Comparison of ENCODE assay signal across 10 cellular contexts in genomic region chr17:77771998-77772397, GRCh38.
"Had no signal": no experiment of that assay in that cellular context is flagged by ENCODE, and none has a peak within 500 bp of the region (broad histone marks: within the 10 kb centered on the region; RNA-seq: fewer than 3 reads in every experiment).

No MANE protein-coding gene starts in this region.

- FAIRE-seq: endometrium had no signal

- H3K9me3 Mint-ChIP-seq: activated CD4-positive, alpha-beta memory T cell treated with anti-CD3 and anti-CD28 coated beads for 36 hours; activated T-cell treated with anti-CD3 and anti-CD28 coated beads, Interleukin-2, amount 50 U/mL, for 72 hours had no signal

- H3K27ac Mint-ChIP-seq: activated CD4-positive, alpha-beta memory T cell treated with anti-CD3 and anti-CD28 coated beads for 36 hours; activated T-cell treated with anti-CD3 and anti-CD28 coated beads, Interleukin-2, amount 50 U/mL, for 72 hours had no signal

- H3K36me3 ChIP-seq: gastroesophageal sphincter, heart right ventricle, ovary, stomach, thoracic aorta, upper lobe of right lung had no signal

- H3K27me3 Mint-ChIP-seq: activated CD4-positive, alpha-beta memory T cell treated with anti-CD3 and anti-CD28 coated beads for 36 hours had no signal

- H3K27ac ChIP-seq: gastroesophageal sphincter, ovary, stomach, thoracic aorta, upper lobe of right lung had no signal

- H3K9me3 ChIP-seq: gastroesophageal sphincter, heart right ventricle, ovary, stomach, thoracic aorta, upper lobe of right lung had no signal

- H3K27me3 ChIP-seq: gastroesophageal sphincter, heart right ventricle, ovary, stomach, upper lobe of right lung had no signal

- H3K4me3 ChIP-seq: gastroesophageal sphincter, heart right ventricle, ovary, stomach, thoracic aorta, upper lobe of right lung had no signal

- DNase-seq: anterior cingulate cortex, ovary had no signal

- H3K4me3 Mint-ChIP-seq: activated CD4-positive, alpha-beta memory T cell treated with anti-CD3 and anti-CD28 coated beads for 36 hours; activated T-cell treated with anti-CD3 and anti-CD28 coated beads, Interleukin-2, amount 50 U/mL, for 72 hours had no signal

- H3K36me3 Mint-ChIP-seq: activated CD4-positive, alpha-beta memory T cell treated with anti-CD3 and anti-CD28 coated beads for 36 hours had no signal

- H3K4me1 ChIP-seq: upper lobe of right lung had no signal
